Comparison of ENCODE assay signal across 8 cellular contexts in genomic region chr1:117312453-117313138, GRCh38. TPM values are rescaled to one million over a fixed set of nuclear protein-coding genes. Genes with fewer than 3 reads are reported as not detected.
DNase-seq lines count a peak whose midpoint lies in the region; ATAC-seq and TF ChIP-seq lines count a peak whose summit lies in the region.

No MANE protein-coding gene starts in this region.

- H3K4me1 ChIP-seq in CD8-positive, alpha-beta T cell (ENCODE audit: insufficient read depth, low read length), result no peaks in the 10 kb centered on the region
- H3K4me1 ChIP-seq in lung (ENCODE audit: control insufficient read depth in 2 of 2, insufficient read depth in 2 of 2, low read length in 2 of 2), result no peaks in the 10 kb centered on the region

- no peaks in the 10 kb centered on the region for H3K4me1 Mint-ChIP-seq in CD8-positive, alpha-beta T cell (ENCODE audit: low read depth)
- H3K4me1 Mint-ChIP-seq in WTC11, result no peaks in the 10 kb centered on the region

- CTCF ChIA-PET in CD8-positive, alpha-beta T cell (lab: Charles Lee), result interaction anchor here (0.6 to 2.0 kb wide), 7 partner anchors 14 to 446 kb away, joined by 3 to 4 read pairs (median 3); no protein-coding TSS in a partner anchor
- CTCF ChIA-PET in WTC11 (lab: Charles Lee), result no interaction called here

- H3K36me3 ChIP-seq in CD8-positive, alpha-beta T cell (ENCODE audit: insufficient read depth, low read length), result no peaks in the 10 kb centered on the region
- H3K36me3 ChIP-seq in lung (ENCODE audit: control insufficient read depth in 2 of 2, insufficient read depth in 2 of 2, low read length in 2 of 2), result no peaks in the 10 kb centered on the region

- no peaks in the 10 kb centered on the region for H3K27me3 Mint-ChIP-seq in CD8-positive, alpha-beta T cell (ENCODE audit: low read depth)
- no peaks in the 10 kb centered on the region for H3K27me3 Mint-ChIP-seq in WTC11 (ENCODE audit: low read depth)

- TF ChIP-seq CTCF in CD8-positive, alpha-beta T cell (IDR thresholded peaks at IDR 0.05), result peak; percentile 62
- no peak; the same call in 1 of the 2 replicates for TF ChIP-seq CTCF in WTC11 (IDR thresholded peaks at IDR 0.05)
- TF ChIP-seq CTCF in lung (IDR thresholded peaks at IDR 0.05; ENCODE audit: control extremely low read depth, extremely low read depth), result peak; percentile 8

- H3K27ac Mint-ChIP-seq in CD8-positive, alpha-beta T cell, result no peak overlapping the region
- H3K27ac Mint-ChIP-seq in WTC11, result no peak overlapping the region

- no peaks in the 10 kb centered on the region for H3K27me3 ChIP-seq in CD8-positive, alpha-beta T cell (ENCODE audit: insufficient read depth, low read length)
- H3K27me3 ChIP-seq in lung (ENCODE audit: control insufficient read depth, insufficient read depth), result no peaks in the 10 kb centered on the region

- no peaks in the 10 kb centered on the region for H3K9me3 Mint-ChIP-seq in CD8-positive, alpha-beta T cell
- H3K9me3 Mint-ChIP-seq in WTC11, result no peaks in the 10 kb centered on the region

- DNase-seq in CD8-positive, alpha-beta T cell, result no peak
- DNase-seq in WTC11 (ENCODE audit: low spot score) (no peak), lung (ENCODE audit: low spot score) (no peak), posterior cingulate gyrus (no peak), NCI-H2029 (lab: John Stamatoyannopoulos, UW) (no peak)

- WGBS in lung, 2 donors, result 43 to 64% methylated on average over 4 of the region's 4 CpGs

- H3K4me3 ChIP-seq in CD8-positive, alpha-beta T cell (ENCODE audit: low read depth, low read length), result no peak overlapping the region
- no peak overlapping the region for H3K4me3 ChIP-seq in lung

- peak; percentile 75 for ATAC-seq in CD8-positive, alpha-beta T cell
- peak; percentile 63 for ATAC-seq in HG03159 (IDR thresholded peaks at IDR 0.05; ENCODE audit: unreplicated experiment)
- ATAC-seq in WTC11, result peak; percentile 65
- no peak for ATAC-seq in lung (ENCODE audit: insufficient read depth, low FRiP score)
- no peak for ATAC-seq in GM18907 (IDR thresholded peaks at IDR 0.05; ENCODE audit: unreplicated experiment)
- ATAC-seq in GM18517 (IDR thresholded peaks at IDR 0.05; ENCODE audit: unreplicated experiment), result no peak

- H3K9me3 ChIP-seq in CD8-positive, alpha-beta T cell (ENCODE audit: low read length), result no peaks in the 10 kb centered on the region
- H3K9me3 ChIP-seq in lung (ENCODE audit: control insufficient read depth in 2 of 2, insufficient read depth in 1 of 2, low read length in 1 of 2), result no peaks in the 10 kb centered on the region

- intact Hi-C loops in CD8-positive, alpha-beta T cell (cut with DNase I, micrococcal nuclease), result loop anchor here (5.0 to 10.0 kb wide), 3 partner anchors 55 to 445 kb away; partner anchors contain the start of gene MAN1A2 (in 1 of the 2)
- intact Hi-C loops in posterior cingulate gyrus (cut with DNase I), result no loop called here

- no peak overlapping the region for H3K4me3 Mint-ChIP-seq in CD8-positive, alpha-beta T cell
- H3K4me3 Mint-ChIP-seq in WTC11, result no peak overlapping the region

- no peak overlapping the region for H3K27ac ChIP-seq in CD8-positive, alpha-beta T cell (ENCODE audit: low read depth, low read length)
- no peak overlapping the region for H3K27ac ChIP-seq in lung (ENCODE audit: low read depth in 1 of 2, low read length in 1 of 2)

- H3K36me3 Mint-ChIP-seq in CD8-positive, alpha-beta T cell, result no peaks in the 10 kb centered on the region
- no peaks in the 10 kb centered on the region for H3K36me3 Mint-ChIP-seq in WTC11

- POLR2A ChIA-PET in CD8-positive, alpha-beta T cell (lab: Charles Lee), result interaction anchor here (0.7 kb wide), 1 partner anchor 54 kb away, joined by 3 read pairs; the partner anchor contains the start of gene MAN1A2
- POLR2A ChIA-PET in WTC11 (lab: Charles Lee), result no interaction called here

TF ChIP-seq in WTC11, 78 proteins besides CTCF, POLR2A, EP300 and RAD21:
- TF ChIP-seq ZMAT4 (CRISPR knock-in tag; IDR thresholded peaks at IDR 0.05) (no peak), PREB (CRISPR knock-in tag; IDR thresholded peaks at IDR 0.05; ENCODE audit: borderline replicate concordance) (no peak), CBFB (CRISPR knock-in tag; IDR thresholded peaks at IDR 0.05; ENCODE audit: low read depth) (no peak), ZBTB21 (CRISPR knock-in tag; IDR thresholded peaks at IDR 0.05; ENCODE audit: borderline replicate concordance) (no peak), SMAD3 (CRISPR knock-in tag; IDR thresholded peaks at IDR 0.05; ENCODE audit: borderline replicate concordance) (no peak)

RNA-seq across cellular contexts. Expression of gene MAN1A2, which starts 54.7 kb away (rescaled TPM):
- total RNA-seq in CD8-positive, alpha-beta T cell, result 10 to 100 TPM; 46.5 to 49.3 TPM
- 14.9 to 19.9 TPM (median 16.0 TPM) in 3 replicates for total RNA-seq in WTC11 (2021)
- 10 to 100 TPM; 39.3 to 56.3 TPM for total RNA-seq in lung
- 10 to 100 TPM in 1 of 2 donors, 1 to 10 TPM in 1; 6.4 to 11.3 TPM for polyA plus RNA-seq in lung

Comparison
In these comparisons a context has a peak if more than half of its experiments do, and no peak if none do; other contexts are left out.
1. ATAC-seq: peak in CD8-positive, alpha-beta T cell (single experiment), HG03159 (single experiment) and WTC11 (single experiment); none in lung (single experiment), GM18907 (single experiment) and GM18517 (single experiment).